Comparison of ENCODE assay signal across 8 cellular contexts in genomic region chr14:58427289-58428010, GRCh38. TPM values are rescaled to one million over a fixed set of nuclear protein-coding genes. Genes with fewer than 3 reads are reported as not detected.
DNase-seq lines count a peak whose midpoint lies in the region; ATAC-seq and TF ChIP-seq lines count a peak whose summit lies in the region.

Gene KIAA0586 (plus strand): TSS chr14:58427719. CDS start chr14:58428265, 546 bp downstream.
Gene TIMM9 (minus strand): TSS chr14:58427531. CDS start chr14:58411945, 15,586 bp downstream.

- peak within 1 kb of the TSS; percentile 98 for H3K27ac ChIP-seq in DND-41 (ENCODE audit: low read length)
- H3K27ac ChIP-seq in GM23248: peak within 1 kb of the TSS; percentile 99

- H3K79me2 ChIP-seq in DND-41 (ENCODE audit: insufficient read depth, low read length) (peaks cover 76% of the 10 kb centered on the region), GM23248 (ENCODE audit: insufficient read depth) (peaks cover 59% of the 10 kb centered on the region)

- no peaks in the 10 kb centered on the region for H3K27me3 ChIP-seq in DND-41 (ENCODE audit: insufficient read depth, low read length, poor library complexity)
- no peaks in the 10 kb centered on the region for H3K27me3 ChIP-seq in GM23248 (replicated peaks; ENCODE audit: insufficient read depth)

- H3K4me3 ChIP-seq in DND-41 (ENCODE audit: low read depth in 1 of 2, low read length in 2 of 2) (peak within 1 kb of the TSS; percentile 78 to 93), GM23248 (peak within 1 kb of the TSS; percentile 99)

- H3K9me2 ChIP-seq in GM23248 (ENCODE audit: insufficient read depth): no peaks in the 10 kb centered on the region

- peak within 1 kb of the TSS; percentile 98 for H2AFZ ChIP-seq in DND-41 (ENCODE audit: low read depth, low read length)
- H2AFZ ChIP-seq in GM23248: peak within 1 kb of the TSS; percentile 100

- DNase-seq in DND-41 (peak; percentile 97), GM23248 (peak; percentile 98), Kasumi-1 (lab: John Stamatoyannopoulos, UW) (peak; percentile 97 to 99), RPMI7951 (ENCODE audit: low read depth) (peak; percentile 97), fibroblast of gingiva (ENCODE audit: low read depth) (peak; percentile 98), naive B cell (peak; percentile 96)
- DNase-seq in activated T-helper 1 cell treated with anti-CD3 and anti-CD28 coated beads, Interleukin-12 subunit alpha, Interleukin-12 subunit beta, Interleukin-2, Interleukin-4 antibody, amounts not matched to agents 30 ng/mL and 10 ng/mL and 1 ng/mL, durations not matched to agents 14 hours and 24 hours and 36 hours (ENCODE audit: low spot score): peak; percentile 95

- no peaks in the 10 kb centered on the region for H3K9me3 Mint-ChIP-seq in activated T-helper 1 cell treated with anti-CD3 and anti-CD28 coated beads, Interleukin-12 subunit alpha, Interleukin-12 subunit beta, Interleukin-2, Interleukin-4 antibody, amounts not matched to agents 30 ng/mL and 10 ng/mL and 1 ng/mL, durations not matched to agents 14 hours and 24 hours and 36 hours
- no peaks in the 10 kb centered on the region for H3K9me3 Mint-ChIP-seq in naive B cell
- no peaks in the 10 kb centered on the region for H3K9me3 Mint-ChIP-seq in stimulated activated memory B cell treated with anti-CD40 and anti-IgM and Interleukin-4, amounts not matched to agents 10 μg/mL and 1 μg/mL and 100 μg/mL, for 72 hours

- peak within 1 kb of the TSS; percentile 96 for H3K27ac Mint-ChIP-seq in activated T-helper 1 cell treated with anti-CD3 and anti-CD28 coated beads, Interleukin-12 subunit alpha, Interleukin-12 subunit beta, Interleukin-2, Interleukin-4 antibody, amounts not matched to agents 30 ng/mL and 10 ng/mL and 1 ng/mL, durations not matched to agents 14 hours and 24 hours and 36 hours
- peak within 1 kb of the TSS; percentile 91 to 99 (median 97) for H3K27ac Mint-ChIP-seq in naive B cell
- H3K27ac Mint-ChIP-seq in stimulated activated memory B cell treated with anti-CD40 and anti-IgM and Interleukin-4, amounts not matched to agents 10 μg/mL and 1 μg/mL and 100 μg/mL, for 72 hours: peak within 1 kb of the TSS; percentile 93

- H3K36me3 ChIP-seq in DND-41 (ENCODE audit: insufficient read depth, low read length): peaks cover 41% of the 10 kb centered on the region
- no peaks in the 10 kb centered on the region for H3K36me3 ChIP-seq in GM23248 (ENCODE audit: low read depth)

- peaks cover 42% of the 10 kb centered on the region for H3K4me1 ChIP-seq in DND-41 (ENCODE audit: insufficient read depth, low read length)
- peaks cover 23% of the 10 kb centered on the region for H3K4me1 ChIP-seq in GM23248 (ENCODE audit: insufficient read depth)

- 1% methylated on average over 32 of the region's 32 CpGs for WGBS in GM23248 (ENCODE audit: low coverage in 1 of 2, low lambda C conversion rate in 2 of 2, missing lambda C conversion rate in 2 of 2), 2 experiments

- ATAC-seq in DND-41 (ENCODE audit: insufficient read depth, low read depth) (peak; percentile 91), naive B cell (ENCODE audit: low read depth in 2 of 2) (peak; percentile 93 to 95)
- ATAC-seq in stimulated activated memory B cell treated with anti-CD40 and anti-IgM and Interleukin-4, amounts not matched to agents 10 μg/mL and 1 μg/mL and 100 μg/mL, for 72 hours: peak; percentile 97

- H3K4me2 ChIP-seq in DND-41 (ENCODE audit: insufficient read depth, low read length) (peak within 1 kb of the TSS; percentile 85), GM23248 (ENCODE audit: unreplicated experiment) (peak within 1 kb of the TSS; percentile 94)

- H3K27me3 Mint-ChIP-seq in activated T-helper 1 cell treated with anti-CD3 and anti-CD28 coated beads, Interleukin-12 subunit alpha, Interleukin-12 subunit beta, Interleukin-2, Interleukin-4 antibody, amounts not matched to agents 30 ng/mL and 10 ng/mL and 1 ng/mL, durations not matched to agents 14 hours and 24 hours and 36 hours (ENCODE audit: insufficient read depth): no peaks in the 10 kb centered on the region
- no peaks in the 10 kb centered on the region for H3K27me3 Mint-ChIP-seq in naive B cell
- no peaks in the 10 kb centered on the region for H3K27me3 Mint-ChIP-seq in stimulated activated memory B cell treated with anti-CD40 and anti-IgM and Interleukin-4, amounts not matched to agents 10 μg/mL and 1 μg/mL and 100 μg/mL, for 72 hours

- no peak for TF ChIP-seq CTCF in DND-41 (IDR thresholded peaks at IDR 0.05; ENCODE audit: borderline replicate concordance, extremely low read depth, low read length, poor library complexity, severe bottlenecking)

- H4K20me1 ChIP-seq in DND-41 (ENCODE audit: insufficient read depth, low read length) (0 out of 2 replicates have a peak, but pooled peaks cover 6% of the 10 kb centered on the region), GM23248 (ENCODE audit: insufficient read depth) (no peaks in the 10 kb centered on the region)

- H3F3A ChIP-seq in GM23248 (ENCODE audit: insufficient read depth): peaks cover 24% of the 10 kb centered on the region

- H3K9me3 ChIP-seq in DND-41 (ENCODE audit: insufficient read depth, low read length, severe bottlenecking): no peaks in the 10 kb centered on the region
- no peaks in the 10 kb centered on the region for H3K9me3 ChIP-seq in GM23248 (ENCODE audit: low read depth)

- in situ Hi-C loops in GM23248 (cut with MboI): no loop called here

- intact Hi-C loops in activated T-helper 1 cell treated with anti-CD3 and anti-CD28 coated beads, Interleukin-12 subunit alpha, Interleukin-12 subunit beta, Interleukin-2, Interleukin-4 antibody, amounts not matched to agents 30 ng/mL and 10 ng/mL and 1 ng/mL, durations not matched to agents 14 hours and 24 hours and 36 hours (cut with micrococcal nuclease): loop anchor here (1.0 to 5.0 kb wide), 12 partner anchors 32 to 1821 kb away; partner anchors contain the start of genes ARID4A, DAAM1, DACT1 and JKAMP

- H3K4me3 Mint-ChIP-seq in activated T-helper 1 cell treated with anti-CD3 and anti-CD28 coated beads, Interleukin-12 subunit alpha, Interleukin-12 subunit beta, Interleukin-2, Interleukin-4 antibody, amounts not matched to agents 30 ng/mL and 10 ng/mL and 1 ng/mL, durations not matched to agents 14 hours and 24 hours and 36 hours: peak within 1 kb of the TSS; percentile 86
- peak within 1 kb of the TSS; percentile 73 to 98 (median 92) for H3K4me3 Mint-ChIP-seq in naive B cell
- peak within 1 kb of the TSS; percentile 80 for H3K4me3 Mint-ChIP-seq in stimulated activated memory B cell treated with anti-CD40 and anti-IgM and Interleukin-4, amounts not matched to agents 10 μg/mL and 1 μg/mL and 100 μg/mL, for 72 hours

- peaks cover 14% of the 10 kb centered on the region for H3K36me3 Mint-ChIP-seq in activated T-helper 1 cell treated with anti-CD3 and anti-CD28 coated beads, Interleukin-12 subunit alpha, Interleukin-12 subunit beta, Interleukin-2, Interleukin-4 antibody, amounts not matched to agents 30 ng/mL and 10 ng/mL and 1 ng/mL, durations not matched to agents 14 hours and 24 hours and 36 hours (ENCODE audit: low read depth)
- H3K36me3 Mint-ChIP-seq in naive B cell: no peaks in the 10 kb centered on the region
- no peaks in the 10 kb centered on the region for H3K36me3 Mint-ChIP-seq in stimulated activated memory B cell treated with anti-CD40 and anti-IgM and Interleukin-4, amounts not matched to agents 10 μg/mL and 1 μg/mL and 100 μg/mL, for 72 hours

- H3K9ac ChIP-seq in DND-41 (ENCODE audit: low read depth, low read length): peak within 1 kb of the TSS; percentile 86
- H3K9ac ChIP-seq in GM23248: peak within 1 kb of the TSS; percentile 98

- peaks cover 49% of the 10 kb centered on the region for H3K4me1 Mint-ChIP-seq in activated T-helper 1 cell treated with anti-CD3 and anti-CD28 coated beads, Interleukin-12 subunit alpha, Interleukin-12 subunit beta, Interleukin-2, Interleukin-4 antibody, amounts not matched to agents 30 ng/mL and 10 ng/mL and 1 ng/mL, durations not matched to agents 14 hours and 24 hours and 36 hours (ENCODE audit: low read depth)
- peaks cover 11 to 40% (median 20%) of the 10 kb centered on the region in 3 donors for H3K4me1 Mint-ChIP-seq in naive B cell
- H3K4me1 Mint-ChIP-seq in stimulated activated memory B cell treated with anti-CD40 and anti-IgM and Interleukin-4, amounts not matched to agents 10 μg/mL and 1 μg/mL and 100 μg/mL, for 72 hours: peaks cover 29% of the 10 kb centered on the region

RNA-seq across cellular contexts. Expression of gene KIAA0586, which starts in this region (rescaled TPM):
- total RNA-seq in GM23248 (2014; rRNA removed; shearing (Covaris generic)): 13.2 and 16.8 TPM in 2 replicates
- polyA plus RNA-seq in GM23248 (2016; fragmentation: Nextera tagmentation; extraction: Ambion mirVana) (9.5 and 10.5 TPM in 2 replicates), naive B cell (ENCODE audit: low read depth in 6 of 6) (10 to 100 TPM in 5 of 6 donors, 1 to 10 TPM in 1; 8.3 to 26.1 (median 21.3) TPM)
- 37.8 and 44.6 TPM in 2 replicates for total RNA-seq in RPMI7951 (2014; rRNA removed; shearing (Covaris generic))
- 19.7 and 19.8 TPM in 2 replicates for total RNA-seq in activated T-helper 1 cell treated with anti-CD3 and anti-CD28 coated beads, Interleukin-12 subunit alpha, Interleukin-12 subunit beta, Interleukin-2, Interleukin-4 antibody, amounts not matched to agents 30 ng/mL and 10 ng/mL and 1 ng/mL, durations not matched to agents 14 hours and 24 hours and 36 hours

RNA-seq across cellular contexts. Expression of gene TIMM9, which starts in this region (rescaled TPM):
- 39.4 and 108 TPM in 2 replicates for total RNA-seq in GM23248 (2014; rRNA removed; shearing (Covaris generic))
- polyA plus RNA-seq in GM23248 (2016; fragmentation: Nextera tagmentation; extraction: Ambion mirVana) (66.1 and 69.1 TPM in 2 replicates), naive B cell (ENCODE audit: low read depth in 6 of 6) (10 to 100 TPM; 48.7 to 91.0 (median 71.0) TPM)
- total RNA-seq in RPMI7951 (2014; rRNA removed; shearing (Covaris generic)): 60.9 and 68.1 TPM in 2 replicates
- total RNA-seq in activated T-helper 1 cell treated with anti-CD3 and anti-CD28 coated beads, Interleukin-12 subunit alpha, Interleukin-12 subunit beta, Interleukin-2, Interleukin-4 antibody, amounts not matched to agents 30 ng/mL and 10 ng/mL and 1 ng/mL, durations not matched to agents 14 hours and 24 hours and 36 hours: 66.5 and 67.4 TPM in 2 replicates

Comparison
In these comparisons a context has a peak if more than half of its experiments do, and no peak if none do; other contexts are left out.
1. Peak in every context shown above with its lines: DNase-seq, ATAC-seq, H3K4me3 ChIP-seq and H3K27ac ChIP-seq.